9 cellular contexts compared by ENCODE assay signal in genomic region chr3:15861163-15861562, GRCh38.
DNase-seq lines count a peak whose midpoint lies in the region; ATAC-seq and TF ChIP-seq lines count a peak whose summit lies in the region.
"Had no signal": no experiment of that assay in that cellular context is flagged by ENCODE, and none has a peak within 500 bp of the region (broad histone marks: within the 10 kb centered on the region; RNA-seq: fewer than 3 reads in every experiment).

No MANE protein-coding gene starts in this region.

- H3K27ac Mint-ChIP-seq in activated naive CD4-positive, alpha-beta T cell treated with anti-CD3 and anti-CD28 coated beads, Interleukin-2, amount 50 U/mL, for 24 hours = no peak overlapping the region
- H3K27ac Mint-ChIP-seq in activated naive CD4-positive, alpha-beta T cell treated with anti-CD3 and anti-CD28 coated beads, Interleukin-2, amount 50 U/mL, for 72 hours = no peak overlapping the region
- peak overlapping the region; percentile 95 for H3K27ac Mint-ChIP-seq in stimulated activated memory B cell treated with anti-CD40 and anti-IgM and Interleukin-4, amounts not matched to agents 10 μg/mL and 1 μg/mL and 100 μg/mL, for 72 hours

- H3K36me3 ChIP-seq in SU-DHL-6 (ENCODE audit: low read length) = peaks cover 8% of the 10 kb centered on the region; the same call in 1 of the 2 replicates

- H4K20me1 ChIP-seq in SU-DHL-6 (ENCODE audit: low read depth, low read length) = peaks cover 8% of the 10 kb centered on the region

- H3K4me3 Mint-ChIP-seq in activated naive CD4-positive, alpha-beta T cell treated with anti-CD3 and anti-CD28 coated beads, Interleukin-2, amount 50 U/mL, for 24 hours = peak overlapping the region; percentile 82
- peak overlapping the region; percentile 81 for H3K4me3 Mint-ChIP-seq in stimulated activated memory B cell treated with anti-CD40 and anti-IgM and Interleukin-4, amounts not matched to agents 10 μg/mL and 1 μg/mL and 100 μg/mL, for 72 hours

- H3K9me3 ChIP-seq in SU-DHL-6 (ENCODE audit: insufficient read depth, low read length) = peaks cover 18% of the 10 kb centered on the region; the same call in 1 of the 2 replicates

- no peaks in the 10 kb centered on the region for H3K36me3 Mint-ChIP-seq in activated naive CD4-positive, alpha-beta T cell treated with anti-CD3 and anti-CD28 coated beads, Interleukin-2, amount 50 U/mL, for 24 hours
- peaks cover 5 to 21% of the 10 kb centered on the region in 2 donors for H3K36me3 Mint-ChIP-seq in activated naive CD4-positive, alpha-beta T cell treated with anti-CD3 and anti-CD28 coated beads, Interleukin-2, amount 50 U/mL, for 72 hours
- peaks cover 10% of the 10 kb centered on the region for H3K36me3 Mint-ChIP-seq in stimulated activated memory B cell treated with anti-CD40 and anti-IgM and Interleukin-4, amounts not matched to agents 10 μg/mL and 1 μg/mL and 100 μg/mL, for 72 hours

- H2AFZ ChIP-seq in SU-DHL-6 (ENCODE audit: low read depth, low read length, severe bottlenecking) = no peak overlapping the region

- no peaks in the 10 kb centered on the region for H3K9me2 ChIP-seq in SU-DHL-6 (replicated peaks; ENCODE audit: insufficient read depth, low read length)

- H3K4me3 ChIP-seq in SU-DHL-6 (ENCODE audit: insufficient read depth, low read length, poor library complexity, severe bottlenecking) = no peak overlapping the region
- peak overlapping the region; percentile 85 for H3K4me3 ChIP-seq in epithelial cell of proximal tubule (ENCODE audit: low read depth, low read length)

- H3K27me3 Mint-ChIP-seq in activated naive CD4-positive, alpha-beta T cell treated with anti-CD3 and anti-CD28 coated beads, Interleukin-2, amount 50 U/mL, for 24 hours = peaks cover under 1% of the 10 kb centered on the region
- H3K27me3 Mint-ChIP-seq in stimulated activated memory B cell treated with anti-CD40 and anti-IgM and Interleukin-4, amounts not matched to agents 10 μg/mL and 1 μg/mL and 100 μg/mL, for 72 hours = no peaks in the 10 kb centered on the region

- H3F3A ChIP-seq in SU-DHL-6 (ENCODE audit: insufficient read depth) = peaks cover 23% of the 10 kb centered on the region

- no peaks in the 10 kb centered on the region for H3K9me3 Mint-ChIP-seq in activated naive CD4-positive, alpha-beta T cell treated with anti-CD3 and anti-CD28 coated beads, Interleukin-2, amount 50 U/mL, for 24 hours
- peaks cover 0 to 9% of the 10 kb centered on the region in 2 donors for H3K9me3 Mint-ChIP-seq in activated naive CD4-positive, alpha-beta T cell treated with anti-CD3 and anti-CD28 coated beads, Interleukin-2, amount 50 U/mL, for 72 hours
- peaks cover 4% of the 10 kb centered on the region for H3K9me3 Mint-ChIP-seq in stimulated activated memory B cell treated with anti-CD40 and anti-IgM and Interleukin-4, amounts not matched to agents 10 μg/mL and 1 μg/mL and 100 μg/mL, for 72 hours

- TF ChIP-seq CTCF in SU-DHL-6 (IDR thresholded peaks at IDR 0.05; ENCODE audit: insufficient read depth, low read length, poor library complexity, severe bottlenecking) = no peak
- no peak for TF ChIP-seq CTCF in epithelial cell of proximal tubule (conservative IDR thresholded peaks at IDR 0.05; ENCODE audit: low read depth, low read length)

- H3K27me3 ChIP-seq in SU-DHL-6 (ENCODE audit: low read length) = no peaks in the 10 kb centered on the region

- no peak for ATAC-seq in activated naive CD4-positive, alpha-beta T cell treated with anti-CD3 and anti-CD28 coated beads, Interleukin-2, amount 50 U/mL, for 72 hours
- no peak for ATAC-seq in stimulated activated memory B cell treated with anti-CD40 and anti-IgM and Interleukin-4, amounts not matched to agents 10 μg/mL and 1 μg/mL and 100 μg/mL, for 72 hours
- ATAC-seq in HG02981 (IDR thresholded peaks at IDR 0.05; ENCODE audit: unreplicated experiment) = no peak
- no peak for ATAC-seq in GM18519 (IDR thresholded peaks at IDR 0.05; ENCODE audit: low FRiP score, unreplicated experiment)

- H3K4me1 Mint-ChIP-seq in activated naive CD4-positive, alpha-beta T cell treated with anti-CD3 and anti-CD28 coated beads, Interleukin-2, amount 50 U/mL, for 24 hours = peaks cover 31% of the 10 kb centered on the region
- peaks cover 21% of the 10 kb centered on the region for H3K4me1 Mint-ChIP-seq in stimulated activated memory B cell treated with anti-CD40 and anti-IgM and Interleukin-4, amounts not matched to agents 10 μg/mL and 1 μg/mL and 100 μg/mL, for 72 hours

- peak overlapping the region; percentile 67 for H3K4me2 ChIP-seq in SU-DHL-6 (ENCODE audit: low read depth, low read length, poor library complexity, severe bottlenecking)

- H3K27ac ChIP-seq in SU-DHL-6 (ENCODE audit: low read depth, low read length) = no peak overlapping the region

- peaks cover 26% of the 10 kb centered on the region for H3K79me2 ChIP-seq in SU-DHL-6 (ENCODE audit: insufficient read depth, low read length)

- no peak overlapping the region for H3K9ac ChIP-seq in SU-DHL-6 (ENCODE audit: low read length)

- DNase-seq in activated naive CD4-positive, alpha-beta T cell treated with anti-CD3 and anti-CD28 coated beads, Interleukin-2, amount 50 U/mL, for 72 hours (ENCODE audit: low spot score in 2 of 2) = no peak
- no peak for DNase-seq in epithelial cell of proximal tubule (ENCODE audit: low read depth)
- DNase-seq in stimulated activated CD4-positive, alpha-beta T cell treated with anti-CD3 and anti-CD28 coated beads, Interleukin-4, amount 100 ng/mL, for 1 hour = no peak
- DNase-seq: NCI-H187 had no signal
